24 cellular contexts compared by ENCODE assay signal in genomic region chr2:213214209-213214608, GRCh38.
"Had no signal": no experiment of that assay in that cellular context is flagged by ENCODE, and none has a peak within 500 bp of the region (broad histone marks: within the 10 kb centered on the region; RNA-seq: fewer than 3 reads in every experiment).

No MANE protein-coding gene starts in this region.

- H3K4me1 Mint-ChIP-seq: naive thymus-derived CD4-positive, alpha-beta T cell; nephron; stimulated activated naive B cell treated with anti-CD40 and anti-IgM and Interleukin-4, amounts not matched to agents 10 μg/mL and 1 μg/mL and 100 μg/mL, for 72 hours had no signal

- H3K9me3 ChIP-seq: esophagus muscularis mucosa, pancreas, right lobe of liver, thoracic aorta, tibial nerve, upper lobe of left lung had no signal

- H3K9me3 Mint-ChIP-seq: naive thymus-derived CD4-positive, alpha-beta T cell; nephron; stimulated activated naive B cell treated with anti-CD40 and anti-IgM and Interleukin-4, amounts not matched to agents 10 μg/mL and 1 μg/mL and 100 μg/mL, for 72 hours; stimulated activated naive CD8-positive, alpha-beta T cell treated with anti-CD3 and anti-CD28 coated beads, Interleukin-15, Interleukin-2, amounts not matched to agents 100 ng/mL and 50 ng/mL, for 24 hours had no signal

- H3K4me3 ChIP-seq: coronary artery, esophagus muscularis mucosa, lung, pancreas, right lobe of liver, thoracic aorta, tibial nerve, upper lobe of left lung had no signal

- H3K36me3 Mint-ChIP-seq: naive thymus-derived CD4-positive, alpha-beta T cell; stimulated activated naive B cell treated with anti-CD40 and anti-IgM and Interleukin-4, amounts not matched to agents 10 μg/mL and 1 μg/mL and 100 μg/mL, for 72 hours had no signal

- H3K4me1 ChIP-seq: esophagus muscularis mucosa, pancreas, right lobe of liver, upper lobe of left lung had no signal

- H3K27me3 ChIP-seq: esophagus muscularis mucosa, pancreas, right lobe of liver, tibial nerve, upper lobe of left lung had no signal

- H3K36me3 ChIP-seq: esophagus muscularis mucosa, pancreas, right lobe of liver, thoracic aorta, tibial nerve, upper lobe of left lung had no signal

- H3K4me3 Mint-ChIP-seq: naive thymus-derived CD4-positive, alpha-beta T cell; nephron; stimulated activated naive B cell treated with anti-CD40 and anti-IgM and Interleukin-4, amounts not matched to agents 10 μg/mL and 1 μg/mL and 100 μg/mL, for 72 hours; stimulated activated naive CD8-positive, alpha-beta T cell treated with anti-CD3 and anti-CD28 coated beads, Interleukin-15, Interleukin-2, amounts not matched to agents 100 ng/mL and 50 ng/mL, for 24 hours had no signal

- ATAC-seq: left lobe of liver; naive thymus-derived CD4-positive, alpha-beta T cell; pancreas; right lobe of liver; stimulated activated naive B cell treated with anti-CD40 and anti-IgM and Interleukin-4, amounts not matched to agents 10 μg/mL and 1 μg/mL and 100 μg/mL, for 72 hours had no signal

- H3K27ac Mint-ChIP-seq: naive thymus-derived CD4-positive, alpha-beta T cell; nephron; stimulated activated naive B cell treated with anti-CD40 and anti-IgM and Interleukin-4, amounts not matched to agents 10 μg/mL and 1 μg/mL and 100 μg/mL, for 72 hours; stimulated activated naive CD8-positive, alpha-beta T cell treated with anti-CD3 and anti-CD28 coated beads, Interleukin-15, Interleukin-2, amounts not matched to agents 100 ng/mL and 50 ng/mL, for 24 hours had no signal

- H3K27ac ChIP-seq: coronary artery, esophagus muscularis mucosa, pancreas, right lobe of liver, tibial nerve, upper lobe of left lung had no signal

- DNase-seq: dermis blood vessel endothelial cell; effector memory CD4-positive, alpha-beta T cell; hypothalamus; kidney; mesenchymal stem cell; midbrain; naive thymus-derived CD4-positive, alpha-beta T cell; nucleus accumbens; pancreas; retina; right lobe of liver; small intestine; stimulated activated CD4-positive, alpha-beta T cell treated with anti-CD3 and anti-CD28 coated beads, Interleukin-15, amount 100 ng/mL, for 24 hours; stimulated activated CD4-positive, alpha-beta T cell treated with anti-CD3 and anti-CD28 coated beads, Interleukin-2, amount 100 ng/mL, for 48 hours; stimulated activated naive B cell treated with anti-CD40 and anti-IgM and Interleukin-4, amounts not matched to agents 10 μg/mL and 1 μg/mL and 100 μg/mL, for 72 hours; upper lobe of left lung had no signal

- H3K27me3 Mint-ChIP-seq: stimulated activated naive B cell treated with anti-CD40 and anti-IgM and Interleukin-4, amounts not matched to agents 10 μg/mL and 1 μg/mL and 100 μg/mL, for 72 hours; stimulated activated naive CD8-positive, alpha-beta T cell treated with anti-CD3 and anti-CD28 coated beads, Interleukin-15, Interleukin-2, amounts not matched to agents 100 ng/mL and 50 ng/mL, for 24 hours had no signal
